Comparison of ENCODE assay signal across 8 cellular contexts in the genomic region with DNA sequence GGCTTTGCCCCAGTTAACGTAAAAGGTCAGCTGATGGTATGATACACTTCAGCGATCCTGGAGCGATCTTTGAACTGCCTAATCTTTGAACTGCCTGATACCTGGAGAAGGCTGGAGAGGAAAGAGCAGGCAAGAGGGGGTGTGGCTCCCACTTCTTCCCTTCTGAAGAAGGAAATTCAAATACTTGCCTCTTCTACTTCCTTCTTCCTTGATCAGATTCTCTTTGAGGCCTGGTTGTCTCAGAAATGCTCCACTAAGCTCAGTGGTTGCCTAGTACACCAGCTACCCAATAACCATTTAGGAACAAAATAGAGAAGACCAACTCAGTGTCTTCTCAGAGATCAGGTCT. TPM values are rescaled to one million over a fixed set of nuclear protein-coding genes. Genes with fewer than 3 reads are reported as not detected.
DNase-seq lines count a peak whose midpoint lies in the region; ATAC-seq and TF ChIP-seq lines count a peak whose summit lies in the region.

No MANE protein-coding gene starts in this region.

- H3K27me3 ChIP-seq in dorsolateral prefrontal cortex (no peaks in the 10 kb centered on the region), uterus (no peaks in the 10 kb centered on the region)

- intact Hi-C loops in dorsolateral prefrontal cortex (cut with DNase I) (loop anchor here (2.0 to 5.0 kb wide), 2 partner anchors 56 to 64 kb away; a partner anchor contains a TSS), uterus (cut with DNase I; ENCODE audit: low total_unique reads) (no loop called here)

- H3K36me3 ChIP-seq in mesodermal cell (ENCODE audit: control insufficient read depth, insufficient read depth, low read length) (no peaks in the 10 kb centered on the region), uterus (no peaks in the 10 kb centered on the region)

- TF ChIP-seq CTCF in dorsolateral prefrontal cortex (IDR thresholded peaks at IDR 0.05 in 54 of 56, conservative IDR thresholded peaks at IDR 0.05 in 2 of 56; ENCODE audit: low read depth in 1 of 56, partially characterized antibody in 56 of 56) (no peak), uterus (IDR thresholded peaks at IDR 0.05) (no peak)

- in situ Hi-C loops in ACHN (cut with HindIII; ENCODE audit: low pct_ligation_motif_present, low pct_unique_long_range_greater_than_20kb, low sequenced_read_pairs) = no loop called here

- WGBS in mesodermal cell (ENCODE audit: insufficient coverage in 2 of 2), 2 experiments = 10% methylated on average over 2 to 3 of the region's 3 CpGs

- no peak for TF ChIP-seq POLR2A in uterus (IDR thresholded peaks at IDR 0.05)

- peak overlapping the region in 49 of 59 donors; percentile 1 to 82 (median 65) for H3K27ac ChIP-seq in dorsolateral prefrontal cortex
- H3K27ac ChIP-seq in mesodermal cell (ENCODE audit: low read depth, low read length, severe bottlenecking) = peak overlapping the region; percentile 83
- H3K27ac ChIP-seq in uterus = peak overlapping the region; percentile 79

- DNase-seq in ACHN (peak; percentile 12), NOMO-1 treated with dmso at 0.1 percent for 144 hours (lab: John Stamatoyannopoulos, UW; ENCODE audit: unreplicated experiment) (peak; percentile 29), dorsolateral prefrontal cortex (no peak), uterus (no peak), NCI-H2227 (lab: John Stamatoyannopoulos, UW; ENCODE audit: unreplicated experiment) (no peak)
- DNase-seq in stimulated activated CD8-positive, alpha-beta memory T cell treated with anti-CD3 and anti-CD28 coated beads, Interleukin-4, amount 100 ng/mL, for 48 hours = no peak

- H3K4me3 ChIP-seq in dorsolateral prefrontal cortex = peak overlapping the region in 58 of 59 donors; percentile 40 to 81 (median 66)
- H3K4me3 ChIP-seq in mesodermal cell (ENCODE audit: extremely low read depth, insufficient read depth, low read length, poor library complexity, severe bottlenecking) = peak overlapping the region; percentile 63
- H3K4me3 ChIP-seq in uterus = peak overlapping the region; percentile 54 to 55

- ATAC-seq in GM21367 (IDR thresholded peaks at IDR 0.05; ENCODE audit: unreplicated experiment) = peak; percentile 24

- no peaks in the 10 kb centered on the region for H3K9me3 ChIP-seq in mesodermal cell (ENCODE audit: control insufficient read depth, low read length)
- H3K9me3 ChIP-seq in uterus = no peaks in the 10 kb centered on the region

- H3K4me1 ChIP-seq in mesodermal cell (ENCODE audit: control insufficient read depth, insufficient read depth, low read length, poor library complexity, severe bottlenecking) = peaks cover 11% of the 10 kb centered on the region
- no peaks in the 10 kb centered on the region for H3K4me1 ChIP-seq in uterus

RNA-seq across cellular contexts. Expression of a gene that starts 0.6 kb away (rescaled TPM):
- total RNA-seq in dorsolateral prefrontal cortex (10 to 100 TPM in 3 of 120 experiments, 1 to 10 TPM in 117; 2.0 to 13.3 (median 4.5) TPM), uterus (100 to 1,000 TPM in 1 of 4 donors, 10 to 100 TPM in 1, 1 to 10 TPM in 2; 6.2 to 104 (median 14.8) TPM)
- polyA plus RNA-seq in mesodermal cell (2013, experiment 1 of 2) = 19.3 TPM
- 17.1 TPM for polyA plus RNA-seq in mesodermal cell (2013, experiment 2 of 2)

Comparison
In these comparisons a context has a peak if more than half of its experiments do, and no peak if none do; other contexts are left out.
1. DNase-seq: peak in ACHN (single experiment) and NOMO-1 treated with dmso at 0.1 percent for 144 hours (single experiment); none in dorsolateral prefrontal cortex (0 of 10), uterus (0 of 2), NCI-H2227 (single experiment) and stimulated activated CD8-positive, alpha-beta memory T cell treated with anti-CD3 and anti-CD28 coated beads, Interleukin-4, amount 100 ng/mL, for 48 hours (single experiment).
2. Peak in every context shown above with its lines, with median percentiles within 50 percentile points of each other: H3K27ac ChIP-seq and H3K4me3 ChIP-seq.